ENCODE assay signal across 12 cellular contexts in genomic region chr10:59879363-59879935, GRCh38. TPM values are rescaled to one million over a fixed set of nuclear protein-coding genes. Genes with fewer than 3 reads are reported as not detected.
DNase-seq lines count a peak whose midpoint lies in the region; ATAC-seq and TF ChIP-seq lines count a peak whose summit lies in the region.
"Had no signal": no experiment of that assay in that cellular context is flagged by ENCODE, and none has a peak within 500 bp of the region (broad histone marks: within the 10 kb centered on the region; RNA-seq: fewer than 3 reads in every experiment).

No MANE protein-coding gene starts in this region.

- H3K4me3 Mint-ChIP-seq in activated CD8-positive, alpha-beta T cell treated with anti-CD3 and anti-CD28 coated beads for 36 hours = peak overlapping the region; percentile 43
- H3K4me3 Mint-ChIP-seq: GM23338 had no signal

- ATAC-seq in GM19438 (IDR thresholded peaks at IDR 0.05; ENCODE audit: low read depth, unreplicated experiment) (peak; percentile 29), HG03060 (IDR thresholded peaks at IDR 0.05; ENCODE audit: low read depth, unreplicated experiment) (peak; percentile 43)
- ATAC-seq in activated CD8-positive, alpha-beta T cell treated with anti-CD3 and anti-CD28 coated beads for 36 hours = peak; percentile 22
- ATAC-seq: gastroesophageal sphincter, GM23338 had no signal

- no peak overlapping the region for H3K27ac ChIP-seq in WERI-Rb-1
- H3K27ac ChIP-seq: gastroesophageal sphincter had no signal

- peaks cover 26% of the 10 kb centered on the region for H3K36me3 Mint-ChIP-seq in activated CD8-positive, alpha-beta T cell treated with anti-CD3 and anti-CD28 coated beads for 36 hours (ENCODE audit: low read depth)

- H3K4me3 ChIP-seq in WERI-Rb-1 (ENCODE audit: low read depth, low read length) = no peak overlapping the region
- H3K4me3 ChIP-seq: gastroesophageal sphincter, GM23338 had no signal

- DNase-seq in GM10266 (ENCODE audit: extremely low spot score) = peak; percentile 11
- DNase-seq in activated CD8-positive, alpha-beta T cell treated with anti-CD3 and anti-CD28 coated beads for 36 hours = no peak
- no peak for DNase-seq in mesenteric fat pad (ENCODE audit: low spot score)
- DNase-seq in DMS 273 treated with DMSO at 0.1 percent for 48 hours (lab: John Stamatoyannopoulos, UW) = no peak
- DNase-seq in WERI-Rb-1 = no peak
- DNase-seq in posterior vena cava (ENCODE audit: low spot score) = no peak
- DNase-seq: Calu3, NCI-H2081 treated with DMSO at 0.1 percent for 48 hours had no signal

- H3K27me3 ChIP-seq in WERI-Rb-1 (ENCODE audit: insufficient read depth, low read depth, severe bottlenecking) = no peaks in the 10 kb centered on the region
- H3K27me3 ChIP-seq: gastroesophageal sphincter had no signal

- intact Hi-C loops in activated CD8-positive, alpha-beta T cell treated with anti-CD3 and anti-CD28 coated beads for 36 hours (cut with micrococcal nuclease) = no loop called here
- intact Hi-C loops in posterior vena cava (cut with DNase I) = no loop called here

- POLR2A ChIA-PET in activated CD8-positive, alpha-beta T cell treated with anti-CD3 and anti-CD28 coated beads for 36 hours (lab: Charles Lee) = interaction anchor here (0.6 to 2.7 kb wide), 6 partner anchors 9 to 29 kb away, joined by 3 to 23 read pairs (median 4); partner anchors contain the start of gene CCDC6

- peaks cover 2% of the 10 kb centered on the region; the same call in 1 of the 2 replicates for H3K36me3 ChIP-seq in WERI-Rb-1
- H3K36me3 ChIP-seq: gastroesophageal sphincter had no signal

- peaks cover 81% of the 10 kb centered on the region for H3K4me1 Mint-ChIP-seq in activated CD8-positive, alpha-beta T cell treated with anti-CD3 and anti-CD28 coated beads for 36 hours (ENCODE audit: low read depth)

- CTCF ChIA-PET in activated CD8-positive, alpha-beta T cell treated with anti-CD3 and anti-CD28 coated beads for 36 hours (lab: Charles Lee) = interaction anchor here (1.4 to 5.0 kb wide), 2 partner anchors 13 to 27 kb away, joined by 4 to 40 read pairs; partner anchors contain the start of gene CCDC6

- H3K9me3 Mint-ChIP-seq in activated CD8-positive, alpha-beta T cell treated with anti-CD3 and anti-CD28 coated beads for 36 hours = peaks cover 3% of the 10 kb centered on the region
- H3K9me3 Mint-ChIP-seq: GM23338 had no signal

- no peaks in the 10 kb centered on the region for H3K27me3 Mint-ChIP-seq in activated CD8-positive, alpha-beta T cell treated with anti-CD3 and anti-CD28 coated beads for 36 hours

- H3K9me3 ChIP-seq in WERI-Rb-1 (ENCODE audit: severe bottlenecking) = no peaks in the 10 kb centered on the region
- H3K9me3 ChIP-seq: gastroesophageal sphincter had no signal

- no peak for TF ChIP-seq CTCF in GM10266 (IDR thresholded peaks at IDR 0.05; ENCODE audit: control insufficient read depth, insufficient read depth, low read depth, missing control alignments)
- no peak for TF ChIP-seq CTCF in activated CD8-positive, alpha-beta T cell treated with anti-CD3 and anti-CD28 coated beads for 36 hours (IDR thresholded peaks at IDR 0.05)
- TF ChIP-seq CTCF in WERI-Rb-1 (IDR thresholded peaks at IDR 0.05; ENCODE audit: low read depth, low read length) = no peak

- H3K27ac Mint-ChIP-seq in activated CD8-positive, alpha-beta T cell treated with anti-CD3 and anti-CD28 coated beads for 36 hours = peak overlapping the region; percentile 89

RNA-seq across cellular contexts. Expression of gene CCDC6, which starts 26.9 kb away (rescaled TPM):
- 10 to 100 TPM; 34.8 to 35.8 TPM for total RNA-seq in activated CD8-positive, alpha-beta T cell treated with anti-CD3 and anti-CD28 coated beads for 36 hours
- total RNA-seq in mesenteric fat pad (31.2 TPM), posterior vena cava (10 to 100 TPM; 60.4 to 64.3 TPM)
